ENCODE assay signal across 2 cellular contexts in genomic region chr7:26190417-26190869, GRCh38.
A peak's percentile ranks its signal among the peaks of the same experiment; 100 is the strongest.
TF ChIP-seq lines count a peak whose summit lies in the region.

No MANE protein-coding gene starts in this region.

TF ChIP-seq in HepG2, 621 proteins besides CTCF, POLR2A, EP300 and RAD21:
- TF ChIP-seq STAT5B (CRISPR knock-in tag; IDR thresholded peaks at IDR 0.05) = no peak
- no peak for TF ChIP-seq ZBTB26 (CRISPR knock-in tag; IDR thresholded peaks at IDR 0.05; ENCODE audit: borderline replicate concordance)
- no peak for TF ChIP-seq KLF9 (CRISPR knock-in tag; IDR thresholded peaks at IDR 0.05; ENCODE audit: low read depth)
- TF ChIP-seq KDM5A (IDR thresholded peaks at IDR 0.05; ENCODE audit: borderline replicate concordance, low read length) = no peak
- TF ChIP-seq PAF1 (CRISPR knock-in tag; IDR thresholded peaks at IDR 0.05) = peak; percentile 34; the same call in 1 of the 2 replicates
- TF ChIP-seq REST (IDR thresholded peaks at IDR 0.05; ENCODE audit: borderline replicate concordance in 1 of 2, low read depth in 1 of 2, low read length in 2 of 2) = no peak
- TF ChIP-seq, protein P1, sequence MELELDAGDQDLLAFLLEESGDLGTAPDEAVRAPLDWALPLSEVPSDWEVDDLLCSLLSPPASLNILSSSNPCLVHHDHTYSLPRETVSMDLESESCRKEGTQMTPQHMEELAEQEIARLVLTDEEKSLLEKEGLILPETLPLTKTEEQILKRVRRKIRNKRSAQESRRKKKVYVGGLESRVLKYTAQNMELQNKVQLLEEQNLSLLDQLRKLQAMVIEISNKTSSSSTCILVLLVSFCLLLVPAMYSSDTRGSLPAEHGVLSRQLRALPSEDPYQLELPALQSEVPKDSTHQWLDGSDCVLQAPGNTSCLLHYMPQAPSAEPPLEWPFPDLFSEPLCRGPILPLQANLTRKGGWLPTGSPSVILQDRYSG (CRISPR knock-in tag; IDR thresholded peaks at IDR 0.05) = no peak
- no peak for TF ChIP-seq FOXP1 (IDR thresholded peaks at IDR 0.05)
- TF ChIP-seq FOXP1 (CRISPR knock-in tag; IDR thresholded peaks at IDR 0.05) = no peak
- TF ChIP-seq POLR2AphosphoS5 (IDR thresholded peaks at IDR 0.05; ENCODE audit: low read depth, low read length) = peak; percentile 43
- TF ChIP-seq ZNF891 (CRISPR knock-in tag; IDR thresholded peaks at IDR 0.05) = no peak
- TF ChIP-seq AGO2 (optimal IDR thresholded peaks at IDR 0.05; ENCODE audit: low read depth, low read length) = peak; percentile 16
- no peak for TF ChIP-seq ATF2 (CRISPR knock-in tag; IDR thresholded peaks at IDR 0.05)
- no peak for TF ChIP-seq MYNN (CRISPR knock-in tag; IDR thresholded peaks at IDR 0.05; ENCODE audit: low read depth)
- TF ChIP-seq SMAD9 (CRISPR knock-in tag; IDR thresholded peaks at IDR 0.05) = no peak
- no peak for TF ChIP-seq NCOR1 (IDR thresholded peaks at IDR 0.05; ENCODE audit: borderline replicate concordance, low read length)

TF ChIP-seq in SK-N-SH treated with all-trans-retinoic acid at 6 μM for 48 hours, 23 proteins besides CTCF, POLR2A, EP300 and RAD21:
- 0 out of 2 replicates have a peak, but pooled peaks have one; percentile 5 for TF ChIP-seq GLIS3 (CRISPR knock-in tag; IDR thresholded peaks at IDR 0.05)
- no peak for TF ChIP-seq ZFP3 (CRISPR knock-in tag; IDR thresholded peaks at IDR 0.05)
- no peak for TF ChIP-seq ZC3H10 (CRISPR knock-in tag; IDR thresholded peaks at IDR 0.05)
- TF ChIP-seq TCF4 (CRISPR knock-in tag; IDR thresholded peaks at IDR 0.05; ENCODE audit: borderline replicate concordance) = no peak
- no peak for TF ChIP-seq ZNF565 (CRISPR knock-in tag; conservative IDR thresholded peaks at IDR 0.05; ENCODE audit: low read depth)
- TF ChIP-seq PATZ1 (CRISPR knock-in tag; IDR thresholded peaks at IDR 0.05; ENCODE audit: borderline replicate concordance) = 0 out of 2 replicates have a peak, but pooled peaks have one; percentile 13
- no peak for TF ChIP-seq BACH2 (CRISPR knock-in tag; IDR thresholded peaks at IDR 0.05; ENCODE audit: borderline replicate concordance)
